Comparison of ENCODE assay signal across 22 cellular contexts in genomic region chr6:45946887-45947286, GRCh38.
DNase-seq lines count a peak whose midpoint lies in the region; ATAC-seq and TF ChIP-seq lines count a peak whose summit lies in the region.
"Had no signal": no experiment of that assay in that cellular context is flagged by ENCODE, and none has a peak within 500 bp of the region (broad histone marks: within the 10 kb centered on the region; RNA-seq: fewer than 3 reads in every experiment).

No MANE protein-coding gene starts in this region.

- H3K4me3 Mint-ChIP-seq in stimulated activated naive B cell treated with anti-CD40 and anti-IgM and Interleukin-4, amounts not matched to agents 10 μg/mL and 1 μg/mL and 100 μg/mL, for 72 hours: no peak overlapping the region
- H3K4me3 Mint-ChIP-seq: activated CD4-positive, alpha-beta T cell treated with anti-CD3 and anti-CD28 coated beads for 36 hours; activated T-helper 1 cell treated with anti-CD3 and anti-CD28 coated beads, Interleukin-12 subunit alpha, Interleukin-12 subunit beta, Interleukin-2, Interleukin-4 antibody, amounts not matched to agents 30 ng/mL and 10 ng/mL and 1 ng/mL, durations not matched to agents 14 hours and 24 hours and 36 hours; brain; dendritic cell treated with granulocyte-macrophage colony-stimulating factor and Interleukin-4, amounts not matched to agents 40 ng/mL and 50 ng/mL, for 4 days; natural killer cell; stimulated activated naive CD8-positive, alpha-beta T cell treated with anti-CD3 and anti-CD28 coated beads, Interleukin-15, amount 100 ng/mL, for 72 hours had no signal

- intact Hi-C loops in sciatic nerve (cut with DNase I): no loop called here

- H3K9me3 Mint-ChIP-seq in stimulated activated naive B cell treated with anti-CD40 and anti-IgM and Interleukin-4, amounts not matched to agents 10 μg/mL and 1 μg/mL and 100 μg/mL, for 72 hours: no peaks in the 10 kb centered on the region
- H3K9me3 Mint-ChIP-seq: activated naive CD4-positive, alpha-beta T cell treated with anti-CD3 and anti-CD28 coated beads, Interleukin-2, amount 50 U/mL, for 72 hours; activated T-helper 1 cell treated with anti-CD3 and anti-CD28 coated beads, Interleukin-12 subunit alpha, Interleukin-12 subunit beta, Interleukin-2, Interleukin-4 antibody, amounts not matched to agents 30 ng/mL and 10 ng/mL and 1 ng/mL, durations not matched to agents 14 hours and 24 hours and 36 hours; brain; dendritic cell treated with granulocyte-macrophage colony-stimulating factor and Interleukin-4, amounts not matched to agents 40 ng/mL and 50 ng/mL, for 4 days; natural killer cell; stimulated activated naive CD8-positive, alpha-beta T cell treated with anti-CD3 and anti-CD28 coated beads, Interleukin-15, amount 100 ng/mL, for 72 hours had no signal

- H3K4me3 ChIP-seq in fibroblast of mammary gland (ENCODE audit: control insufficient read depth, low read depth, low read length): no peak overlapping the region
- H3K4me3 ChIP-seq: transverse colon had no signal

- H3K27ac Mint-ChIP-seq in stimulated activated naive B cell treated with anti-CD40 and anti-IgM and Interleukin-4, amounts not matched to agents 10 μg/mL and 1 μg/mL and 100 μg/mL, for 72 hours: no peak overlapping the region
- H3K27ac Mint-ChIP-seq: activated CD4-positive, alpha-beta T cell treated with anti-CD3 and anti-CD28 coated beads for 36 hours; activated naive CD4-positive, alpha-beta T cell treated with anti-CD3 and anti-CD28 coated beads, Interleukin-2, amount 50 U/mL, for 72 hours; activated T-helper 1 cell treated with anti-CD3 and anti-CD28 coated beads, Interleukin-12 subunit alpha, Interleukin-12 subunit beta, Interleukin-2, Interleukin-4 antibody, amounts not matched to agents 30 ng/mL and 10 ng/mL and 1 ng/mL, durations not matched to agents 14 hours and 24 hours and 36 hours; brain; dendritic cell treated with granulocyte-macrophage colony-stimulating factor and Interleukin-4, amounts not matched to agents 40 ng/mL and 50 ng/mL, for 4 days; natural killer cell had no signal

- no peaks in the 10 kb centered on the region for H3K4me1 Mint-ChIP-seq in stimulated activated naive B cell treated with anti-CD40 and anti-IgM and Interleukin-4, amounts not matched to agents 10 μg/mL and 1 μg/mL and 100 μg/mL, for 72 hours
- H3K4me1 Mint-ChIP-seq: activated CD4-positive, alpha-beta T cell treated with anti-CD3 and anti-CD28 coated beads for 36 hours; natural killer cell; stimulated activated naive CD8-positive, alpha-beta T cell treated with anti-CD3 and anti-CD28 coated beads, Interleukin-15, amount 100 ng/mL, for 72 hours had no signal

- DNase-seq in EL: peak; percentile 47
- peak; percentile 49 for DNase-seq in M059J (ENCODE audit: low read depth)
- peak; percentile 65 for DNase-seq in fibroblast of mammary gland (ENCODE audit: low read depth)
- no peak for DNase-seq in sciatic nerve (ENCODE audit: low spot score)
- no peak for DNase-seq in stimulated activated naive B cell treated with anti-CD40 and anti-IgM and Interleukin-4, amounts not matched to agents 10 μg/mL and 1 μg/mL and 100 μg/mL, for 72 hours
- no peak for DNase-seq in HUDEP-2 (lab: John Stamatoyannopoulos, UW; ENCODE audit: unreplicated experiment in 76 of 76)
- DNase-seq: DMS79; natural killer cell; NCI-H1436 treated with DMSO at 0.1 percent for 48 hours; NCI-H2171 treated with DMSO at 0.1 percent for 48 hours; NCI-H69; small intestine; stimulated activated CD4-positive, alpha-beta T cell treated with anti-CD3 and anti-CD28 coated beads, Interleukin-4, amount 100 ng/mL, for 1 hour; stimulated activated naive CD8-positive, alpha-beta T cell treated with anti-CD3 and anti-CD28 coated beads, Interleukin-15, amount 100 ng/mL, for 72 hours; transverse colon had no signal

- no peak for TF ChIP-seq CTCF in fibroblast of mammary gland (conservative IDR thresholded peaks at IDR 0.05; ENCODE audit: control insufficient read depth, insufficient read depth, low read depth, low read length)

- peaks cover 6 to 8% of the 10 kb centered on the region in 2 donors for H3K27me3 Mint-ChIP-seq in stimulated activated naive B cell treated with anti-CD40 and anti-IgM and Interleukin-4, amounts not matched to agents 10 μg/mL and 1 μg/mL and 100 μg/mL, for 72 hours
- H3K27me3 Mint-ChIP-seq: activated CD4-positive, alpha-beta T cell treated with anti-CD3 and anti-CD28 coated beads for 36 hours; stimulated activated naive CD8-positive, alpha-beta T cell treated with anti-CD3 and anti-CD28 coated beads, Interleukin-15, amount 100 ng/mL, for 72 hours had no signal

- H3K36me3 Mint-ChIP-seq in stimulated activated naive B cell treated with anti-CD40 and anti-IgM and Interleukin-4, amounts not matched to agents 10 μg/mL and 1 μg/mL and 100 μg/mL, for 72 hours: peaks cover 0 to 2% of the 10 kb centered on the region in 2 donors
- H3K36me3 Mint-ChIP-seq: activated naive CD4-positive, alpha-beta T cell treated with anti-CD3 and anti-CD28 coated beads, Interleukin-2, amount 50 U/mL, for 72 hours; brain; natural killer cell had no signal

- peak; percentile 27 for ATAC-seq in sciatic nerve
- no peak for ATAC-seq in stimulated activated naive B cell treated with anti-CD40 and anti-IgM and Interleukin-4, amounts not matched to agents 10 μg/mL and 1 μg/mL and 100 μg/mL, for 72 hours (replicated peaks)
- no peak for ATAC-seq in GM21367 (IDR thresholded peaks at IDR 0.05; ENCODE audit: unreplicated experiment)
- no peak for ATAC-seq in GM21576 (IDR thresholded peaks at IDR 0.05; ENCODE audit: unreplicated experiment)
- ATAC-seq: activated CD4-positive, alpha-beta T cell treated with anti-CD3 and anti-CD28 coated beads for 36 hours; natural killer cell; stimulated activated naive CD8-positive, alpha-beta T cell treated with anti-CD3 and anti-CD28 coated beads, Interleukin-15, amount 100 ng/mL, for 72 hours had no signal

Comparison
In these comparisons a context has a peak if more than half of its experiments do, and no peak if none do; other contexts are left out.
1. DNase-seq: peak in EL (single experiment), M059J (single experiment) and fibroblast of mammary gland (single experiment); none in sciatic nerve (single experiment), stimulated activated naive B cell treated with anti-CD40 and anti-IgM and Interleukin-4, amounts not matched to agents 10 μg/mL and 1 μg/mL and 100 μg/mL, for 72 hours (single experiment) and HUDEP-2 (0 of 76).